1 cellular context compared by ENCODE assay signal in genomic region chr1:155206891-155207577, GRCh38.
A peak's percentile ranks its signal among the peaks of the same experiment; 100 is the strongest.
TF ChIP-seq lines count a peak whose summit lies in the region.

No MANE protein-coding gene starts in this region.

TF ChIP-seq in HEK293, 187 proteins besides CTCF, POLR2A, EP300 and RAD21 (continued from another document):
- TF ChIP-seq, protein P1, sequence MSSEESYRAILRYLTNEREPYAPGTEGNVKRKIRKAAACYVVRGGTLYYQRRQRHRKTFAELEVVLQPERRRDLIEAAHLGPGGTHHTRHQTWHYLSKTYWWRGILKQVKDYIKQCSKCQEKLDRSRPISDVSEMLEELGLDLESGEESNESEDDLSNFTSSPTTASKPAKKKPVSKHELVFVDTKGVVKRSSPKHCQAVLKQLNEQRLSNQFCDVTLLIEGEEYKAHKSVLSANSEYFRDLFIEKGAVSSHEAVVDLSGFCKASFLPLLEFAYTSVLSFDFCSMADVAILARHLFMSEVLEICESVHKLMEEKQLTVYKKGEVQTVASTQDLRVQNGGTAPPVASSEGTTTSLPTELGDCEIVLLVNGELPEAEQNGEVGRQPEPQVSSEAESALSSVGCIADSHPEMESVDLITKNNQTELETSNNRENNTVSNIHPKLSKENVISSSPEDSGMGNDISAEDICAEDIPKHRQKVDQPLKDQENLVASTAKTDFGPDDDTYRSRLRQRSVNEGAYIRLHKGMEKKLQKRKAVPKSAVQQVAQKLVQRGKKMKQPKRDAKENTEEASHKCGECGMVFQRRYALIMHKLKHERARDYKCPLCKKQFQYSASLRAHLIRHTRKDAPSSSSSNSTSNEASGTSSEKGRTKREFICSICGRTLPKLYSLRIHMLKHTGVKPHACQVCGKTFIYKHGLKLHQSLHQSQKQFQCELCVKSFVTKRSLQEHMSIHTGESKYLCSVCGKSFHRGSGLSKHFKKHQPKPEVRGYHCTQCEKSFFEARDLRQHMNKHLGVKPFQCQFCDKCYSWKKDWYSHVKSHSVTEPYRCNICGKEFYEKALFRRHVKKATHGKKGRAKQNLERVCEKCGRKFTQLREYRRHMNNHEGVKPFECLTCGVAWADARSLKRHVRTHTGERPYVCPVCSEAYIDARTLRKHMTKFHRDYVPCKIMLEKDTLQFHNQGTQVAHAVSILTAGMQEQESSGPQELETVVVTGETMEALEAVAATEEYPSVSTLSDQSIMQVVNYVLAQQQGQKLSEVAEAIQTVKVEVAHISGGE (tag by site-specific recombination; conservative IDR thresholded peaks at IDR 0.05; ENCODE audit: low read depth) = no peak
- TF ChIP-seq, protein P2, sequence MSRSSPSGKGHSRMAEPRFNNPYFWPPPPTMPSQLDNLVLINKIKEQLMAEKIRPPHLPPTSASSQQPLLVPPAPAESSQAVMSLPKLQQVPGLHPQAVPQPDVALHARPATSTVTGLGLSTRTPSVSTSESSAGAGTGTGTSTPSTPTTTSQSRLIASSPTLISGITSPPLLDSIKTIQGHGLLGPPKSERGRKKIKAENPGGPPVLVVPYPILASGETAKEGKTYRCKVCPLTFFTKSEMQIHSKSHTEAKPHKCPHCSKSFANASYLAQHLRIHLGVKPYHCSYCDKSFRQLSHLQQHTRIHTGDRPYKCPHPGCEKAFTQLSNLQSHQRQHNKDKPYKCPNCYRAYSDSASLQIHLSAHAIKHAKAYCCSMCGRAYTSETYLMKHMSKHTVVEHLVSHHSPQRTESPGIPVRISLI (tag by site-specific recombination; IDR thresholded peaks at IDR 0.05) = no peak
- TF ChIP-seq BCL11A (tag by site-specific recombination; IDR thresholded peaks at IDR 0.05; ENCODE audit: low read depth) (no peak), ZBTB7A (tag by site-specific recombination; IDR thresholded peaks at IDR 0.05; ENCODE audit: low read depth) (peak; percentile 28; the same call in 1 of the 2 replicates), ZNF121 (tag by site-specific recombination; IDR thresholded peaks at IDR 0.05) (no peak), ZNF510 (tag by site-specific recombination; IDR thresholded peaks at IDR 0.05; ENCODE audit: insufficient replicate concordance) (no peak), ZNF16 (tag by site-specific recombination; IDR thresholded peaks at IDR 0.05; ENCODE audit: low read depth) (no peak), KLF8 (tag by site-specific recombination; IDR thresholded peaks at IDR 0.05) (peak; percentile 33; the same call in 1 of the 2 replicates), ZNF335 (tag by site-specific recombination; conservative IDR thresholded peaks at IDR 0.05) (peak; percentile 36), KLF10 (tag by site-specific recombination; IDR thresholded peaks at IDR 0.05) (no peak), ZBTB49 (tag by site-specific recombination; IDR thresholded peaks at IDR 0.05; ENCODE audit: low read depth) (no peak), ZNF521 (tag by site-specific recombination; IDR thresholded peaks at IDR 0.05) (no peak), MZF1 (tag by site-specific recombination; IDR thresholded peaks at IDR 0.05; ENCODE audit: borderline replicate concordance) (no peak), ZNF692 (tag by site-specific recombination; IDR thresholded peaks at IDR 0.05) (0 out of 2 replicates have a peak, but pooled peaks have one; percentile 18), ZNF423 (tag by site-specific recombination; IDR thresholded peaks at IDR 0.05) (no peak), SETDB1 (IDR thresholded peaks at IDR 0.05; ENCODE audit: insufficient read length, low read length) (no peak), ZNF785 (tag by site-specific recombination; IDR thresholded peaks at IDR 0.05) (no peak), ZNF623 (tag by site-specific recombination; IDR thresholded peaks at IDR 0.05) (no peak), ZNF24 (tag by site-specific recombination; IDR thresholded peaks at IDR 0.05) (no peak), ZNF148 (tag by site-specific recombination; IDR thresholded peaks at IDR 0.05; ENCODE audit: borderline replicate concordance) (no peak), ZNF239 (tag by site-specific recombination; IDR thresholded peaks at IDR 0.05) (no peak), ZSCAN23 (tag by site-specific recombination; IDR thresholded peaks at IDR 0.05) (no peak), ZNF776 (tag by site-specific recombination; IDR thresholded peaks at IDR 0.05; ENCODE audit: borderline replicate concordance) (no peak), KLF1 (tag by site-specific recombination; IDR thresholded peaks at IDR 0.05) (no peak), ZNF10 (tag by site-specific recombination; IDR thresholded peaks at IDR 0.05) (no peak), ZNF544 (tag by site-specific recombination; IDR thresholded peaks at IDR 0.05) (no peak)
- TF ChIP-seq, protein P3, sequence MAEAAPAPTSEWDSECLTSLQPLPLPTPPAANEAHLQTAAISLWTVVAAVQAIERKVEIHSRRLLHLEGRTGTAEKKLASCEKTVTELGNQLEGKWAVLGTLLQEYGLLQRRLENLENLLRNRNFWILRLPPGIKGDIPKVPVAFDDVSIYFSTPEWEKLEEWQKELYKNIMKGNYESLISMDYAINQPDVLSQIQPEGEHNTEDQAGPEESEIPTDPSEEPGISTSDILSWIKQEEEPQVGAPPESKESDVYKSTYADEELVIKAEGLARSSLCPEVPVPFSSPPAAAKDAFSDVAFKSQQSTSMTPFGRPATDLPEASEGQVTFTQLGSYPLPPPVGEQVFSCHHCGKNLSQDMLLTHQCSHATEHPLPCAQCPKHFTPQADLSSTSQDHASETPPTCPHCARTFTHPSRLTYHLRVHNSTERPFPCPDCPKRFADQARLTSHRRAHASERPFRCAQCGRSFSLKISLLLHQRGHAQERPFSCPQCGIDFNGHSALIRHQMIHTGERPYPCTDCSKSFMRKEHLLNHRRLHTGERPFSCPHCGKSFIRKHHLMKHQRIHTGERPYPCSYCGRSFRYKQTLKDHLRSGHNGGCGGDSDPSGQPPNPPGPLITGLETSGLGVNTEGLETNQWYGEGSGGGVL (tag by site-specific recombination; IDR thresholded peaks at IDR 0.05) = no peak
- TF ChIP-seq, protein P4, sequence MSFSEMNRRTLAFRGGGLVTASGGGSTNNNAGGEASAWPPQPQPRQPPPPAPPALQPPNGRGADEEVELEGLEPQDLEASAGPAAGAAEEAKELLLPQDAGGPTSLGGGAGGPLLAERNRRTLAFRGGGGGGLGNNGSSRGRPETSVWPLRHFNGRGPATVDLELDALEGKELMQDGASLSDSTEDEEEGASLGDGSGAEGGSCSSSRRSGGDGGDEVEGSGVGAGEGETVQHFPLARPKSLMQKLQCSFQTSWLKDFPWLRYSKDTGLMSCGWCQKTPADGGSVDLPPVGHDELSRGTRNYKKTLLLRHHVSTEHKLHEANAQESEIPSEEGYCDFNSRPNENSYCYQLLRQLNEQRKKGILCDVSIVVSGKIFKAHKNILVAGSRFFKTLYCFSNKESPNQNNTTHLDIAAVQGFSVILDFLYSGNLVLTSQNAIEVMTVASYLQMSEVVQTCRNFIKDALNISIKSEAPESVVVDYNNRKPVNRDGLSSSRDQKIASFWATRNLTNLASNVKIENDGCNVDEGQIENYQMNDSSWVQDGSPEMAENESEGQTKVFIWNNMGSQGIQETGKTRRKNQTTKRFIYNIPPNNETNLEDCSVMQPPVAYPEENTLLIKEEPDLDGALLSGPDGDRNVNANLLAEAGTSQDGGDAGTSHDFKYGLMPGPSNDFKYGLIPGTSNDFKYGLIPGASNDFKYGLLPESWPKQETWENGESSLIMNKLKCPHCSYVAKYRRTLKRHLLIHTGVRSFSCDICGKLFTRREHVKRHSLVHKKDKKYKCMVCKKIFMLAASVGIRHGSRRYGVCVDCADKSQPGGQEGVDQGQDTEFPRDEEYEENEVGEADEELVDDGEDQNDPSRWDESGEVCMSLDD (tag by site-specific recombination; IDR thresholded peaks at IDR 0.05) = peak; percentile 80
- TF ChIP-seq, protein P5, sequence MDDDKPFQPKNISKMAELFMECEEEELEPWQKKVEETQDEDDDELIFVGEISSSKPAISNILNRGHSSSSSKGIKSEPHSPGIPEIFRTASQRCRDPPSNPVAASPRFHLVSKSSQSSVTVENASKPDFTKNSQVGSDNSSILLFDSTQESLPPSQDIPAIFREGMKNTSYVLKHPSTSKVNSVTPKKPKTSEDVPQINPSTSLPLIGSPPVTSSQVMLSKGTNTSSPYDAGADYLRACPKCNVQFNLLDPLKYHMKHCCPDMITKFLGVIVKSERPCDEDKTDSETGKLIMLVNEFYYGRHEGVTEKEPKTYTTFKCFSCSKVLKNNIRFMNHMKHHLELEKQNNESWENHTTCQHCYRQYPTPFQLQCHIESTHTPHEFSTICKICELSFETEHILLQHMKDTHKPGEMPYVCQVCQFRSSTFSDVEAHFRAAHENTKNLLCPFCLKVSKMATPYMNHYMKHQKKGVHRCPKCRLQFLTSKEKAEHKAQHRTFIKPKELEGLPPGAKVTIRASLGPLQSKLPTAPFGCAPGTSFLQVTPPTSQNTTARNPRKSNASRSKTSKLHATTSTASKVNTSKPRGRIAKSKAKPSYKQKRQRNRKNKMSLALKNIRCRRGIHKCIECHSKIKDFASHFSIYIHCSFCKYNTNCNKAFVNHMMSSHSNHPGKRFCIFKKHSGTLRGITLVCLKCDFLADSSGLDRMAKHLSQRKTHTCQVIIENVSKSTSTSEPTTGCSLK (tag by site-specific recombination; IDR thresholded peaks at IDR 0.05) = no peak
